19 cellular contexts compared by ENCODE assay signal in the genomic region with DNA sequence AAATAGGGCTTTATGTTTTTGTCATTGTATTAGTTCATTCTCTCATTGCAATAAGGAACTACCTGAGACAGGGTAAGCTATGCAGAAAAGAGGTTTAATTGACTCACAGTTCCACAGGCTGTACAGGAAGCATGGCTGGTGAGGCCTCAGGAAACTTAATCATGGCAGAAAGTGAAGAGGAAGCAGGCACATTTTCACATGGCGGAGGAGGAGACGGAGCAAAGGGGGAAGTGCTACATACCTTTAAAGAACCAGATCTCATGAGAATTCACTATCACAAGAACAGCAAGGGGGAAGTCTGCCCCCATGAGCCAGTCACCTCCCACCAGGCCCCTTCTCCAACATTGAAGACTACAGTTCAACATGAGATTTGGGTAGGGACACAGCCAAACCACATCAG.
"Had no signal": no experiment of that assay in that cellular context is flagged by ENCODE, and none has a peak within 500 bp of the region (broad histone marks: within the 10 kb centered on the region; RNA-seq: fewer than 3 reads in every experiment).

No MANE protein-coding gene starts in this region.

- H3K9me3 ChIP-seq: adrenal gland, esophagus squamous epithelium, heart right ventricle, thyroid gland had no signal

- H3K27ac Mint-ChIP-seq: activated naive CD4-positive, alpha-beta T cell treated with anti-CD3 and anti-CD28 coated beads, Interleukin-2, amount 50 U/mL, for 72 hours; dendritic cell treated with granulocyte-macrophage colony-stimulating factor and Interleukin-4, amounts not matched to agents 40 ng/mL and 50 ng/mL, for 4 days; natural killer cell; WTC11 had no signal

- H3K36me3 ChIP-seq: thyroid gland had no signal

- H3K9me3 Mint-ChIP-seq: natural killer cell, WTC11 had no signal

- ATAC-seq: activated naive CD4-positive, alpha-beta T cell treated with anti-CD3 and anti-CD28 coated beads, Interleukin-2, amount 50 U/mL, for 72 hours; heart right ventricle; natural killer cell; WTC11 had no signal

- H3K27me3 ChIP-seq: adrenal gland, esophagus squamous epithelium, heart right ventricle, spleen, thyroid gland had no signal

- H3K4me3 ChIP-seq: adrenal gland, esophagus squamous epithelium, heart right ventricle, thyroid gland had no signal

- H3K27ac ChIP-seq: adrenal gland, esophagus squamous epithelium, thyroid gland had no signal

- H3K27me3 Mint-ChIP-seq: dendritic cell treated with granulocyte-macrophage colony-stimulating factor and Interleukin-4, amounts not matched to agents 40 ng/mL and 50 ng/mL, for 4 days had no signal

- DNase-seq: activated CD4-positive, alpha-beta T cell treated with anti-CD3 and anti-CD28 coated beads for 4 hours; activated CD8-positive, alpha-beta memory T cell treated with anti-CD3 and anti-CD28 coated beads, Interleukin-2, amount 50 U/mL, for 48 hours; activated effector memory CD4-positive, alpha-beta T cell treated with anti-CD3 and anti-CD28 coated beads, Interleukin-2, amount 50 U/mL, for 16 hours; activated T-cell treated with anti-CD3 and anti-CD28 coated beads, Interleukin-2, amount 50 U/mL, for 48 hours; adrenal gland; effector memory CD4-positive, alpha-beta T cell; esophagus squamous epithelium; heart right ventricle; natural killer cell; occipital lobe; posterior cingulate gyrus; retina; spleen; stimulated activated CD4-positive, alpha-beta T cell treated with anti-CD3 and anti-CD28 coated beads, Interleukin-4, amount 100 ng/mL, for 4 hours; stimulated activated naive CD4-positive, alpha-beta T cell; thyroid gland had no signal

- H3K4me1 ChIP-seq: esophagus squamous epithelium, spleen had no signal

- H3K4me3 Mint-ChIP-seq: dendritic cell treated with granulocyte-macrophage colony-stimulating factor and Interleukin-4, amounts not matched to agents 40 ng/mL and 50 ng/mL, for 4 days; natural killer cell; WTC11 had no signal
